18 cellular contexts compared by ENCODE assay signal in the genomic region with DNA sequence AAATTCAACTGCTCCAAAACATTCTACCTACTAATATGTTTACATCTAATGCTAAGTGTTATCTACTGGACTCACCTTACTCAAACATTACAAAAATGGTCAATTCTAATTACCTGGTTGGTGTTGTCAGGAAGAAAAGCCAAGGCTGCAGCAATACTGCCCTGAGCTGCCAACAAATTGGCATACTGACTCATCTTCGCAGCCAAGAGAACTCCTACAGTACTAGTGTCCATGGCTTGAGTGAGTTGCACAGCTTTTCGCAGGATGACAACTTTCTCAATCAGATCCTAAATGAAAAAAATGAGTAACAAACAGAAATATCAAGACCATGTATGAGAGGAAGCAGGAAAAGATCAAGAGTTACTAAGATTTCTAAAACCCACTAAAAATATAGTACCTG.
"Had no signal": no experiment of that assay in that cellular context is flagged by ENCODE, and none has a peak within 500 bp of the region (broad histone marks: within the 10 kb centered on the region; RNA-seq: fewer than 3 reads in every experiment).

No MANE protein-coding gene starts in this region.

- H3K4me1 Mint-ChIP-seq: immature natural killer cell, mesothelial cell of epicardium, natural killer cell, neural crest cell had no signal

- H3K4me3 Mint-ChIP-seq: immature natural killer cell, mesothelial cell of epicardium, natural killer cell, neural crest cell had no signal

- H3K27me3 ChIP-seq: foreskin keratinocyte, ovary, right atrium auricular region, sigmoid colon, stomach, transverse colon had no signal

- DNase-seq: effector memory CD4-positive, alpha-beta T cell; foreskin keratinocyte; immature natural killer cell; left cardiac atrium; left ventricle myocardium superior; natural killer cell; ovary; sigmoid colon; stimulated activated CD4-positive, alpha-beta T cell treated with anti-CD3 and anti-CD28 coated beads, Interleukin-12 subunit alpha, Interleukin-12 subunit beta, amount 100 ng/mL, for 4 hours; stimulated activated naive CD4-positive, alpha-beta T cell; stomach; substantia nigra; transverse colon had no signal

- ATAC-seq: foreskin keratinocyte, left cardiac atrium, natural killer cell had no signal

- H3K36me3 ChIP-seq: ovary had no signal

- H3K4me1 ChIP-seq: right atrium auricular region, sigmoid colon, transverse colon had no signal

- H3K4me3 ChIP-seq: ovary, right atrium auricular region, sigmoid colon, skin epidermis, stomach, thoracic aorta, transverse colon had no signal

- H3K27ac ChIP-seq: foreskin keratinocyte, ovary, right atrium auricular region, sigmoid colon, skin epidermis, stomach, thoracic aorta, transverse colon had no signal

- H3K27ac Mint-ChIP-seq: mesothelial cell of epicardium had no signal

- H3K9me3 Mint-ChIP-seq: immature natural killer cell, mesothelial cell of epicardium, natural killer cell, neural crest cell had no signal

- H3K9me3 ChIP-seq: ovary, right atrium auricular region, sigmoid colon, stomach, thoracic aorta, transverse colon had no signal
